Comparison of ENCODE assay signal across 9 cellular contexts in genomic region chr15:82647045-82647834, GRCh38. TPM values are rescaled to one million over a fixed set of nuclear protein-coding genes. Genes with fewer than 3 reads are reported as not detected.
DNase-seq lines count a peak whose midpoint lies in the region; ATAC-seq and TF ChIP-seq lines count a peak whose summit lies in the region.
"Had no signal": no experiment of that assay in that cellular context is flagged by ENCODE, and none has a peak within 500 bp of the region (broad histone marks: within the 10 kb centered on the region; RNA-seq: fewer than 3 reads in every experiment).

CPEB1 (minus strand) TSS chr15:82647363; CDS start chr15:82628459, 18,904 bp downstream.

- H3K9me3 ChIP-seq in mucosa of descending colon: no peaks in the 10 kb centered on the region

- H3K4me1 Mint-ChIP-seq in activated CD8-positive, alpha-beta T cell treated with anti-CD3 and anti-CD28 coated beads, Interleukin-2, amount 10 ng/mL, durations not matched to agents 7 days and 5 days (ENCODE audit: low read depth): peaks cover 3% of the 10 kb centered on the region
- peaks cover 21% of the 10 kb centered on the region for H3K4me1 Mint-ChIP-seq in stimulated activated naive CD8-positive, alpha-beta T cell treated with anti-CD3 and anti-CD28 coated beads, Interleukin-15, amount 100 ng/mL, for 72 hours

- H3K9me3 Mint-ChIP-seq in activated CD8-positive, alpha-beta T cell treated with anti-CD3 and anti-CD28 coated beads, Interleukin-2, amount 10 ng/mL, durations not matched to agents 7 days and 5 days (ENCODE audit: insufficient read depth): no peaks in the 10 kb centered on the region
- H3K9me3 Mint-ChIP-seq in stimulated activated naive CD8-positive, alpha-beta T cell treated with anti-CD3 and anti-CD28 coated beads, Interleukin-15, amount 100 ng/mL, for 72 hours: no peaks in the 10 kb centered on the region

- peak within 1 kb of the TSS; percentile 52 for H3K4me3 Mint-ChIP-seq in activated CD8-positive, alpha-beta T cell treated with anti-CD3 and anti-CD28 coated beads, Interleukin-2, amount 10 ng/mL, durations not matched to agents 7 days and 5 days
- peak within 1 kb of the TSS; percentile 76 to 79 for H3K4me3 Mint-ChIP-seq in stimulated activated naive CD8-positive, alpha-beta T cell treated with anti-CD3 and anti-CD28 coated beads, Interleukin-15, amount 100 ng/mL, for 72 hours

- POLR2A ChIA-PET in activated CD8-positive, alpha-beta T cell treated with anti-CD3 and anti-CD28 coated beads, Interleukin-2, amount 10 ng/mL, durations not matched to agents 7 days and 5 days (lab: Charles Lee): interaction anchor here (1.2 kb wide), 1 partner anchor 103 kb away, joined by 3 read pairs; no protein-coding TSS in a partner anchor

- H3K27ac Mint-ChIP-seq in activated CD8-positive, alpha-beta T cell treated with anti-CD3 and anti-CD28 coated beads, Interleukin-2, amount 10 ng/mL, durations not matched to agents 7 days and 5 days: no peak within 1 kb of the TSS
- no peak within 1 kb of the TSS for H3K27ac Mint-ChIP-seq in stimulated activated naive CD8-positive, alpha-beta T cell treated with anti-CD3 and anti-CD28 coated beads, Interleukin-15, amount 100 ng/mL, for 72 hours

- peak; percentile 40 for DNase-seq in DMS114 treated with DMSO at 0.1 percent for 48 hours (lab: John Stamatoyannopoulos, UW; ENCODE audit: unreplicated experiment)
- DNase-seq in HUDEP-2 (lab: John Stamatoyannopoulos, UW; ENCODE audit: unreplicated experiment in 76 of 76): peak in 73 of 76 experiments; percentile 18 to 89 (median 75)
- no peak for DNase-seq in activated CD8-positive, alpha-beta T cell treated with anti-CD3 and anti-CD28 coated beads, Interleukin-2, amount 10 ng/mL, durations not matched to agents 7 days and 5 days
- DNase-seq in epithelial cell of esophagus (ENCODE audit: low read depth): peak; percentile 9
- DNase-seq in mucosa of descending colon: peak in 2 of 3 donors; percentile 15 to 52
- DNase-seq in stimulated activated naive CD8-positive, alpha-beta T cell treated with anti-CD3 and anti-CD28 coated beads, Interleukin-15, amount 100 ng/mL, for 72 hours: peak; percentile 35 to 50
- DNase-seq in NK-92 treated with Interleukin-12 subunit alpha and Interleukin-12 subunit beta, amount 100 ng/mL, for 24 hours (lab: John Stamatoyannopoulos, UW): no peak

- TF ChIP-seq CTCF in epithelial cell of esophagus (IDR thresholded peaks at IDR 0.05; ENCODE audit: insufficient read depth, low read depth, low read length, missing control alignments) (no peak), mucosa of descending colon (IDR thresholded peaks at IDR 0.05) (no peak)

- intact Hi-C loops in mucosa of descending colon (cut with DNase I, micrococcal nuclease): no loop called here

- H3K36me3 ChIP-seq in mucosa of descending colon (ENCODE audit: low read depth): no peaks in the 10 kb centered on the region

- H3K4me3 ChIP-seq in epithelial cell of esophagus (ENCODE audit: low read length) (peak within 1 kb of the TSS; percentile 23), mucosa of descending colon (no peak within 1 kb of the TSS)

- CTCF ChIA-PET in activated CD8-positive, alpha-beta T cell treated with anti-CD3 and anti-CD28 coated beads, Interleukin-2, amount 10 ng/mL, durations not matched to agents 7 days and 5 days (lab: Charles Lee): no interaction called here

- H3K27me3 Mint-ChIP-seq in activated CD8-positive, alpha-beta T cell treated with anti-CD3 and anti-CD28 coated beads, Interleukin-2, amount 10 ng/mL, durations not matched to agents 7 days and 5 days (ENCODE audit: low read depth): peaks cover 40% of the 10 kb centered on the region
- peaks cover 56% of the 10 kb centered on the region for H3K27me3 Mint-ChIP-seq in stimulated activated naive CD8-positive, alpha-beta T cell treated with anti-CD3 and anti-CD28 coated beads, Interleukin-15, amount 100 ng/mL, for 72 hours

- H3K36me3 Mint-ChIP-seq in activated CD8-positive, alpha-beta T cell treated with anti-CD3 and anti-CD28 coated beads, Interleukin-2, amount 10 ng/mL, durations not matched to agents 7 days and 5 days (ENCODE audit: low read depth): no peaks in the 10 kb centered on the region

- ATAC-seq in activated CD8-positive, alpha-beta T cell treated with anti-CD3 and anti-CD28 coated beads, Interleukin-2, amount 10 ng/mL, durations not matched to agents 7 days and 5 days: peak; percentile 71
- ATAC-seq in mucosa of descending colon (peak; percentile 67), GM19035 (IDR thresholded peaks at IDR 0.05; ENCODE audit: unreplicated experiment) (no peak)
- peak; percentile 72 for ATAC-seq in stimulated activated naive CD8-positive, alpha-beta T cell treated with anti-CD3 and anti-CD28 coated beads, Interleukin-15, amount 100 ng/mL, for 72 hours

- H3K4me1 ChIP-seq in mucosa of descending colon (ENCODE audit: low read depth): peaks cover 8% of the 10 kb centered on the region

RNA-seq across cellular contexts. Expression of gene CPEB1, which starts in this region (rescaled TPM):
- total RNA-seq in activated CD8-positive, alpha-beta T cell treated with anti-CD3 and anti-CD28 coated beads, Interleukin-2, amount 10 ng/mL, durations not matched to agents 7 days and 5 days: under 1 TPM; 0.18 to 0.29 TPM
- total RNA-seq in mucosa of descending colon: 10 to 100 TPM in 1 of 3 donors, 1 to 10 TPM in 1, under 1 TPM in 1; 0.61 to 11.8 (median 1.4) TPM
- total RNA-seq: T-helper 2 cell treated with Interferon-gamma antibody and Interleukin-4, amounts not matched to agents 100 ng/mL and 5 ng/mL, for 36 hours had no signal

Comparison
In these comparisons a context has a peak if more than half of its experiments do, and no peak if none do; other contexts are left out.
1. Peak in ATAC-seq in activated CD8-positive, alpha-beta T cell treated with anti-CD3 and anti-CD28 coated beads, Interleukin-2, amount 10 ng/mL, durations not matched to agents 7 days and 5 days; RNA of the gene not detected or under 1 TPM.
2. DNase-seq: peak in DMS114 treated with DMSO at 0.1 percent for 48 hours (single experiment), HUDEP-2 (73 of 76), epithelial cell of esophagus (single experiment), mucosa of descending colon (2 of 3) and stimulated activated naive CD8-positive, alpha-beta T cell treated with anti-CD3 and anti-CD28 coated beads, Interleukin-15, amount 100 ng/mL, for 72 hours (2 of 2); none in activated CD8-positive, alpha-beta T cell treated with anti-CD3 and anti-CD28 coated beads, Interleukin-2, amount 10 ng/mL, durations not matched to agents 7 days and 5 days (single experiment) and NK-92 treated with Interleukin-12 subunit alpha and Interleukin-12 subunit beta, amount 100 ng/mL, for 24 hours (single experiment).